ENCODE assay signal across 16 cellular contexts in the genomic region with DNA sequence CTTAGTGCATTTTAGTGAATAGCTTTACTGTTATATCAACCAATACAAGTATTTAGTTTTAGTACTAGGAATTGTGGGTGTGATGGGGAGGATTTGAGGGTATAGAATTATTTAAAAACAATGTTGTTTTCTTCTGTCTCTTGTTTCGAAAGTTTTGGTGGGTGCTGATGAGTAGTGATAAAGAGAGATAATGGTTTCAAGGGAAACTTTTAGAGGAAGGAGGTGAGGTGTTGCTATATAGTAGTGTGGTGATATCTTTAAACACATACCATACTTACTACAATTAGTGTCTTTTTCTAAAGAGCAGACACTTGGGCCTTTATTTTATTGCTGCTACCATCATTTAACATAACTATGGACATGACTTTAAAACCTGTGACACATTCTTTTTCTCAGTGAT. TPM values are rescaled to one million over a fixed set of nuclear protein-coding genes. Genes with fewer than 3 reads are reported as not detected.
DNase-seq lines count a peak whose midpoint lies in the region; ATAC-seq and TF ChIP-seq lines count a peak whose summit lies in the region.
"Had no signal": no experiment of that assay in that cellular context is flagged by ENCODE, and none has a peak within 500 bp of the region (broad histone marks: within the 10 kb centered on the region; RNA-seq: fewer than 3 reads in every experiment).

No MANE protein-coding gene starts in this region.

- H3K4me1 Mint-ChIP-seq in activated CD4-positive, alpha-beta T cell treated with anti-CD3 and anti-CD28 coated beads, Interleukin-2, amount 10 ng/mL, durations not matched to agents 24 days and 14 days, result peaks cover 5% of the 10 kb centered on the region
- H3K4me1 Mint-ChIP-seq in activated T-helper 17 cell treated with anti-CD3 and anti-CD28 coated beads, Interleukin-2, amount 50 U/mL, for 72 hours, result peaks cover 6% of the 10 kb centered on the region
- peaks cover 8% of the 10 kb centered on the region for H3K4me1 Mint-ChIP-seq in mesothelial cell of epicardium
- H3K4me1 Mint-ChIP-seq in glutamatergic neuron (ENCODE audit: low read depth, unreplicated experiment), result no peaks in the 10 kb centered on the region
- H3K4me1 Mint-ChIP-seq: GM23338 had no signal

- H3K36me3 Mint-ChIP-seq in activated CD4-positive, alpha-beta T cell treated with anti-CD3 and anti-CD28 coated beads, Interleukin-2, amount 10 ng/mL, durations not matched to agents 24 days and 14 days (ENCODE audit: low read depth), result peaks cover 26% of the 10 kb centered on the region
- H3K36me3 Mint-ChIP-seq in activated T-helper 17 cell treated with anti-CD3 and anti-CD28 coated beads, Interleukin-2, amount 50 U/mL, for 72 hours (ENCODE audit: low read depth), result peaks cover 54% of the 10 kb centered on the region
- peaks cover 53% of the 10 kb centered on the region for H3K36me3 Mint-ChIP-seq in mesothelial cell of epicardium
- H3K36me3 Mint-ChIP-seq in glutamatergic neuron (ENCODE audit: unreplicated experiment), result no peaks in the 10 kb centered on the region

- H3K27me3 Mint-ChIP-seq in activated CD4-positive, alpha-beta T cell treated with anti-CD3 and anti-CD28 coated beads, Interleukin-2, amount 10 ng/mL, durations not matched to agents 24 days and 14 days, result no peaks in the 10 kb centered on the region
- no peaks in the 10 kb centered on the region for H3K27me3 Mint-ChIP-seq in activated T-helper 17 cell treated with anti-CD3 and anti-CD28 coated beads, Interleukin-2, amount 50 U/mL, for 72 hours
- H3K27me3 Mint-ChIP-seq in mesothelial cell of epicardium (ENCODE audit: low read depth), result no peaks in the 10 kb centered on the region
- H3K27me3 Mint-ChIP-seq in glutamatergic neuron (ENCODE audit: unreplicated experiment), result peaks cover 2% of the 10 kb centered on the region
- H3K27me3 Mint-ChIP-seq: CD4-positive, alpha-beta memory T cell had no signal

- intact Hi-C loops in activated CD4-positive, alpha-beta T cell treated with anti-CD3 and anti-CD28 coated beads, Interleukin-2, amount 10 ng/mL, durations not matched to agents 24 days and 14 days (cut with micrococcal nuclease), result loop anchor here (2.0 kb wide), 1 partner anchor 20 kb away; no protein-coding TSS in a partner anchor

- no peak for DNase-seq in activated CD4-positive, alpha-beta T cell treated with anti-CD3 and anti-CD28 coated beads, Interleukin-2, amount 10 ng/mL, durations not matched to agents 24 days and 14 days
- DNase-seq in activated CD4-positive, alpha-beta T cell treated with anti-CD3 and anti-CD28 coated beads, Interleukin-2, amount 50 U/mL, for 48 hours, result no peak
- DNase-seq in mesothelial cell of epicardium (ENCODE audit: low spot score in 2 of 2, unreplicated experiment in 2 of 2) (no peak), NCI-H1694 (lab: John Stamatoyannopoulos, UW) (no peak), glutamatergic neuron (no peak)
- DNase-seq: AML-193; CD4-positive, alpha-beta memory T cell; DND-41; EL; HCEC 1CT had no signal

- peak; percentile 72 for ATAC-seq in activated T-helper 17 cell treated with anti-CD3 and anti-CD28 coated beads, Interleukin-2, amount 50 U/mL, for 72 hours (replicated peaks)
- no peak for ATAC-seq in HG03521 (IDR thresholded peaks at IDR 0.05; ENCODE audit: unreplicated experiment)
- ATAC-seq: A549, GM23338 had no signal

- H3K9me3 Mint-ChIP-seq in activated CD4-positive, alpha-beta T cell treated with anti-CD3 and anti-CD28 coated beads, Interleukin-2, amount 10 ng/mL, durations not matched to agents 24 days and 14 days, result no peaks in the 10 kb centered on the region
- H3K9me3 Mint-ChIP-seq in activated T-helper 17 cell treated with anti-CD3 and anti-CD28 coated beads, Interleukin-2, amount 50 U/mL, for 72 hours, result no peaks in the 10 kb centered on the region
- H3K9me3 Mint-ChIP-seq in mesothelial cell of epicardium (no peaks in the 10 kb centered on the region), glutamatergic neuron (ENCODE audit: unreplicated experiment) (no peaks in the 10 kb centered on the region)
- H3K9me3 Mint-ChIP-seq: GM23338 had no signal

- TF ChIP-seq CTCF in mesothelial cell of epicardium (IDR thresholded peaks at IDR 0.05; ENCODE audit: unreplicated experiment), result no peak
- no peak for TF ChIP-seq CTCF in glutamatergic neuron (IDR thresholded peaks at IDR 0.05; ENCODE audit: partially characterized antibody, unreplicated experiment)

- peak overlapping the region; percentile 16 for H3K27ac Mint-ChIP-seq in activated CD4-positive, alpha-beta T cell treated with anti-CD3 and anti-CD28 coated beads, Interleukin-2, amount 10 ng/mL, durations not matched to agents 24 days and 14 days
- peak overlapping the region; percentile 17 for H3K27ac Mint-ChIP-seq in activated T-helper 17 cell treated with anti-CD3 and anti-CD28 coated beads, Interleukin-2, amount 50 U/mL, for 72 hours
- H3K27ac Mint-ChIP-seq in mesothelial cell of epicardium, result peak overlapping the region; percentile 83
- no peak overlapping the region for H3K27ac Mint-ChIP-seq in glutamatergic neuron (ENCODE audit: unreplicated experiment)
- H3K27ac Mint-ChIP-seq: GM23338 had no signal

- H3K4me3 Mint-ChIP-seq in activated CD4-positive, alpha-beta T cell treated with anti-CD3 and anti-CD28 coated beads, Interleukin-2, amount 10 ng/mL, durations not matched to agents 24 days and 14 days, result no peak overlapping the region
- H3K4me3 Mint-ChIP-seq in activated T-helper 17 cell treated with anti-CD3 and anti-CD28 coated beads, Interleukin-2, amount 50 U/mL, for 72 hours, result peak overlapping the region; percentile 4
- H3K4me3 Mint-ChIP-seq in mesothelial cell of epicardium (no peak overlapping the region), glutamatergic neuron (ENCODE audit: unreplicated experiment) (no peak overlapping the region)
- H3K4me3 Mint-ChIP-seq: CD4-positive, alpha-beta memory T cell; GM23338 had no signal

RNA-seq across cellular contexts. Expression of a gene that starts 10.5 kb away (rescaled TPM):
- total RNA-seq in activated CD4-positive, alpha-beta T cell treated with anti-CD3 and anti-CD28 coated beads, Interleukin-2, amount 10 ng/mL, durations not matched to agents 24 days and 14 days, result 13.2 and 13.6 TPM in 2 replicates
- total RNA-seq in activated T-helper 17 cell treated with anti-CD3 and anti-CD28 coated beads, Interleukin-2, amount 50 U/mL, for 72 hours, result 10 to 100 TPM in 1 of 2 donors, 1 to 10 TPM in 1; 8.9 to 13.0 TPM
- total RNA-seq in mesothelial cell of epicardium, result 46.5 to 54.0 TPM (median 52.2 TPM) in 3 replicates
- total RNA-seq in glutamatergic neuron (ENCODE audit: unreplicated experiment), result 11.6 TPM

RNA-seq across cellular contexts. Expression of a gene that starts 23.5 kb away (rescaled TPM):
- total RNA-seq in activated CD4-positive, alpha-beta T cell treated with anti-CD3 and anti-CD28 coated beads, Interleukin-2, amount 10 ng/mL, durations not matched to agents 24 days and 14 days, result 0.79 and 1.6 TPM in 2 replicates
- 1 to 10 TPM; 2.2 to 3.8 TPM for total RNA-seq in activated T-helper 17 cell treated with anti-CD3 and anti-CD28 coated beads, Interleukin-2, amount 50 U/mL, for 72 hours
- total RNA-seq in mesothelial cell of epicardium, result 0.07 TPM in 1 of 3 replicates, not detected in the others
- not detected for total RNA-seq in glutamatergic neuron (ENCODE audit: unreplicated experiment)
- total RNA-seq: G401, HT1080 had no signal

RNA-seq across cellular contexts. Expression of a gene that starts 39.3 kb away (rescaled TPM):
- total RNA-seq in activated CD4-positive, alpha-beta T cell treated with anti-CD3 and anti-CD28 coated beads, Interleukin-2, amount 10 ng/mL, durations not matched to agents 24 days and 14 days, result 3.1 and 3.5 TPM in 2 replicates
- total RNA-seq in activated T-helper 17 cell treated with anti-CD3 and anti-CD28 coated beads, Interleukin-2, amount 50 U/mL, for 72 hours, result 1 to 10 TPM; 2.8 to 4.1 TPM
- total RNA-seq in mesothelial cell of epicardium, result 36.1 to 39.7 TPM (median 37.5 TPM) in 3 replicates
- total RNA-seq in glutamatergic neuron (ENCODE audit: unreplicated experiment), result 27.5 TPM
